8 cellular contexts compared by ENCODE assay signal in genomic region chr3:3015472-3016089, GRCh38.
A peak's percentile ranks its signal among the peaks of the same experiment; 100 is the strongest.
DNase-seq lines count a peak whose midpoint lies in the region; ATAC-seq and TF ChIP-seq lines count a peak whose summit lies in the region.

No MANE protein-coding gene starts in this region.

- H2AFZ ChIP-seq in DND-41 (ENCODE audit: low read depth, low read length) (no peak overlapping the region), MM.1S (ENCODE audit: low read length) (no peak overlapping the region)

- CTCF ChIA-PET in activated CD4-positive, alpha-beta T cell treated with anti-CD3 and anti-CD28 coated beads for 36 hours (lab: Charles Lee): no interaction called here
- CTCF ChIA-PET in RWPE1 (lab: Yijun Ruan, JAX): no interaction called here

- H3K27ac ChIP-seq in DND-41 (ENCODE audit: low read length) (no peak overlapping the region), MM.1S (ENCODE audit: low read length) (no peak overlapping the region), WERI-Rb-1 (no peak overlapping the region), RWPE1 (no peak overlapping the region)

- no peaks in the 10 kb centered on the region for H3K36me3 Mint-ChIP-seq in activated CD4-positive, alpha-beta T cell treated with anti-CD3 and anti-CD28 coated beads for 36 hours (ENCODE audit: low read depth)

- H3K4me1 ChIP-seq in DND-41 (ENCODE audit: insufficient read depth, low read length) (no peaks in the 10 kb centered on the region), MM.1S (ENCODE audit: low read length) (no peaks in the 10 kb centered on the region)

- H3K9me3 ChIP-seq in DND-41 (ENCODE audit: insufficient read depth, low read length, severe bottlenecking) (no peaks in the 10 kb centered on the region), MM.1S (replicated peaks; ENCODE audit: insufficient read depth, low read length) (no peaks in the 10 kb centered on the region), WERI-Rb-1 (ENCODE audit: severe bottlenecking) (no peaks in the 10 kb centered on the region)

- TF ChIP-seq CTCF in DND-41 (IDR thresholded peaks at IDR 0.05; ENCODE audit: borderline replicate concordance, extremely low read depth, low read length, poor library complexity, severe bottlenecking): peak; percentile 54
- peak; percentile 56 for TF ChIP-seq CTCF in MM.1S (IDR thresholded peaks at IDR 0.05; ENCODE audit: low read length)
- TF ChIP-seq CTCF in WERI-Rb-1 (IDR thresholded peaks at IDR 0.05; ENCODE audit: low read depth, low read length): peak; percentile 66
- TF ChIP-seq CTCF in kidney epithelial cell (IDR thresholded peaks at IDR 0.05; ENCODE audit: insufficient read depth, low read length, poor library complexity, severe bottlenecking): peak; percentile 39
- no peak for TF ChIP-seq CTCF in RWPE1 (conservative IDR thresholded peaks at IDR 0.05; ENCODE audit: low read depth)

- no peaks in the 10 kb centered on the region for H3K27me3 ChIP-seq in DND-41 (ENCODE audit: insufficient read depth, low read length, poor library complexity)
- H3K27me3 ChIP-seq in MM.1S (replicated peaks; ENCODE audit: insufficient read depth, low read length): no peaks in the 10 kb centered on the region
- H3K27me3 ChIP-seq in WERI-Rb-1 (ENCODE audit: insufficient read depth, low read depth, severe bottlenecking): no peaks in the 10 kb centered on the region
- no peaks in the 10 kb centered on the region for H3K27me3 ChIP-seq in kidney epithelial cell (ENCODE audit: control insufficient read depth, insufficient read depth, low read length)

- no peaks in the 10 kb centered on the region for H3K36me3 ChIP-seq in DND-41 (ENCODE audit: insufficient read depth, low read length)
- H3K36me3 ChIP-seq in MM.1S (replicated peaks; ENCODE audit: insufficient read depth, low read length): no peaks in the 10 kb centered on the region
- no peaks in the 10 kb centered on the region for H3K36me3 ChIP-seq in WERI-Rb-1
- no peaks in the 10 kb centered on the region for H3K36me3 ChIP-seq in kidney epithelial cell (ENCODE audit: control insufficient read depth, insufficient read depth, low read length)

- H4K20me1 ChIP-seq in DND-41 (ENCODE audit: insufficient read depth, low read length): no peaks in the 10 kb centered on the region
- H4K20me1 ChIP-seq in MM.1S (ENCODE audit: insufficient read depth, low read length): no peaks in the 10 kb centered on the region

- DNase-seq in DND-41 (no peak), MM.1S (peak; percentile 30), WERI-Rb-1 (no peak), kidney epithelial cell (ENCODE audit: low read depth) (no peak), RWPE1 (ENCODE audit: low spot score) (no peak)
- no peak for DNase-seq in activated CD4-positive, alpha-beta T cell treated with anti-CD3 and anti-CD28 coated beads for 36 hours
- no peak for DNase-seq in activated CD4-positive, alpha-beta T cell treated with anti-CD3 and anti-CD28 coated beads for 48 hours

- no peak overlapping the region for H3K4me3 ChIP-seq in DND-41 (ENCODE audit: low read depth in 1 of 2, low read length in 2 of 2)
- no peak overlapping the region for H3K4me3 ChIP-seq in MM.1S (ENCODE audit: low read length)
- no peak overlapping the region for H3K4me3 ChIP-seq in WERI-Rb-1 (ENCODE audit: low read depth, low read length)
- no peak overlapping the region for H3K4me3 ChIP-seq in kidney epithelial cell (ENCODE audit: low read depth, low read length)

- intact Hi-C loops in activated CD4-positive, alpha-beta T cell treated with anti-CD3 and anti-CD28 coated beads for 36 hours (cut with DNase I, micrococcal nuclease): no loop called here

- H3K79me2 ChIP-seq in DND-41 (ENCODE audit: insufficient read depth, low read length) (no peaks in the 10 kb centered on the region), MM.1S (ENCODE audit: low read length) (no peaks in the 10 kb centered on the region)

- no peaks in the 10 kb centered on the region for H3K9me3 Mint-ChIP-seq in activated CD4-positive, alpha-beta T cell treated with anti-CD3 and anti-CD28 coated beads for 36 hours (ENCODE audit: low read depth)

- H3K4me2 ChIP-seq in DND-41 (ENCODE audit: insufficient read depth, low read length) (no peak overlapping the region), MM.1S (ENCODE audit: low read depth, low read length) (no peak overlapping the region)

- no peak overlapping the region for H3K27ac Mint-ChIP-seq in activated CD4-positive, alpha-beta T cell treated with anti-CD3 and anti-CD28 coated beads for 36 hours

- peaks cover 15% of the 10 kb centered on the region for H3K27me3 Mint-ChIP-seq in activated CD4-positive, alpha-beta T cell treated with anti-CD3 and anti-CD28 coated beads for 36 hours

- no peaks in the 10 kb centered on the region for H3F3A ChIP-seq in MM.1S (ENCODE audit: insufficient read depth, low read length)

- H3K4me1 Mint-ChIP-seq in activated CD4-positive, alpha-beta T cell treated with anti-CD3 and anti-CD28 coated beads for 36 hours: no peaks in the 10 kb centered on the region

- no peak overlapping the region for H3K9ac ChIP-seq in DND-41 (ENCODE audit: low read depth, low read length)
- H3K9ac ChIP-seq in MM.1S (ENCODE audit: low read length): no peak overlapping the region

- POLR2A ChIA-PET in activated CD4-positive, alpha-beta T cell treated with anti-CD3 and anti-CD28 coated beads for 36 hours (lab: Charles Lee): no interaction called here
- POLR2A ChIA-PET in RWPE1 (lab: Yijun Ruan, JAX; ENCODE audit: low non-redundant PET): no interaction called here

- no peak overlapping the region for H3K4me3 Mint-ChIP-seq in activated CD4-positive, alpha-beta T cell treated with anti-CD3 and anti-CD28 coated beads for 36 hours

- ATAC-seq in DND-41 (ENCODE audit: insufficient read depth, low read depth): no peak
- peak; percentile 77 for ATAC-seq in GM21529 (IDR thresholded peaks at IDR 0.05; ENCODE audit: unreplicated experiment)
- ATAC-seq in activated CD4-positive, alpha-beta T cell treated with anti-CD3 and anti-CD28 coated beads for 36 hours: no peak

- H3K9me2 ChIP-seq in MM.1S (replicated peaks; ENCODE audit: insufficient read depth, low read length): no peaks in the 10 kb centered on the region
